14 cellular contexts compared by ENCODE assay signal in genomic region chr15:85871545-85871944, GRCh38.
"Had no signal": no experiment of that assay in that cellular context is flagged by ENCODE, and none has a peak within 500 bp of the region (broad histone marks: within the 10 kb centered on the region; RNA-seq: fewer than 3 reads in every experiment).

No MANE protein-coding gene starts in this region.

- H3K4me1 ChIP-seq: ascending aorta, breast epithelium, parathyroid adenoma, sigmoid colon, spleen had no signal

- H3K4me1 Mint-ChIP-seq: naive thymus-derived CD8-positive, alpha-beta T cell had no signal

- H3K27ac ChIP-seq: ascending aorta, breast epithelium, neutrophil, parathyroid adenoma, sigmoid colon, spleen had no signal

- H3K79me2 ChIP-seq: parathyroid adenoma had no signal

- H3K9me3 ChIP-seq: ascending aorta, breast epithelium, neutrophil, sigmoid colon, spleen had no signal

- H3K27me3 ChIP-seq: ascending aorta had no signal

- H3K36me3 Mint-ChIP-seq: naive thymus-derived CD8-positive, alpha-beta T cell had no signal

- H2AFZ ChIP-seq: parathyroid adenoma had no signal

- ATAC-seq: naive thymus-derived CD8-positive, alpha-beta T cell had no signal

- H3K4me3 Mint-ChIP-seq: activated naive CD4-positive, alpha-beta T cell treated with anti-CD3 and anti-CD28 coated beads for 36 hours; activated T-helper 1 cell treated with anti-CD3 and anti-CD28 coated beads, Interleukin-12 subunit alpha, Interleukin-12 subunit beta, Interleukin-2, Interleukin-4 antibody, amounts not matched to agents 30 ng/mL and 10 ng/mL and 1 ng/mL, durations not matched to agents 14 hours and 24 hours and 36 hours; dendritic cell treated with granulocyte-macrophage colony-stimulating factor and Interleukin-4, amounts not matched to agents 40 ng/mL and 50 ng/mL, for 4 days; naive thymus-derived CD8-positive, alpha-beta T cell had no signal

- H3K4me3 ChIP-seq: ascending aorta, breast epithelium, sigmoid colon, spleen had no signal

- H3K9ac ChIP-seq: parathyroid adenoma had no signal

- H3K27ac Mint-ChIP-seq: activated naive CD4-positive, alpha-beta T cell treated with anti-CD3 and anti-CD28 coated beads for 36 hours; activated T-helper 1 cell treated with anti-CD3 and anti-CD28 coated beads, Interleukin-12 subunit alpha, Interleukin-12 subunit beta, Interleukin-2, Interleukin-4 antibody, amounts not matched to agents 30 ng/mL and 10 ng/mL and 1 ng/mL, durations not matched to agents 14 hours and 24 hours and 36 hours; dendritic cell treated with granulocyte-macrophage colony-stimulating factor and Interleukin-4, amounts not matched to agents 40 ng/mL and 50 ng/mL, for 4 days had no signal

- H3K36me3 ChIP-seq: ascending aorta, breast epithelium, neutrophil, sigmoid colon, spleen had no signal

- DNase-seq: activated CD4-positive, alpha-beta T cell treated with anti-CD3 and anti-CD28 coated beads for 48 hours; activated naive CD4-positive, alpha-beta T cell treated with anti-CD3 and anti-CD28 coated beads for 36 hours; effector memory CD4-positive, alpha-beta T cell; foreskin melanocyte; mesenchymal stem cell; naive thymus-derived CD8-positive, alpha-beta T cell; sigmoid colon; spleen had no signal

- H3K9me3 Mint-ChIP-seq: activated naive CD4-positive, alpha-beta T cell treated with anti-CD3 and anti-CD28 coated beads for 36 hours; activated T-helper 1 cell treated with anti-CD3 and anti-CD28 coated beads, Interleukin-12 subunit alpha, Interleukin-12 subunit beta, Interleukin-2, Interleukin-4 antibody, amounts not matched to agents 30 ng/mL and 10 ng/mL and 1 ng/mL, durations not matched to agents 14 hours and 24 hours and 36 hours; dendritic cell treated with granulocyte-macrophage colony-stimulating factor and Interleukin-4, amounts not matched to agents 40 ng/mL and 50 ng/mL, for 4 days; naive thymus-derived CD8-positive, alpha-beta T cell had no signal
